ENCODE assay signal across 25 cellular contexts in genomic region chr9:126071076-126071750, GRCh38.
DNase-seq lines count a peak whose midpoint lies in the region; ATAC-seq and TF ChIP-seq lines count a peak whose summit lies in the region.
"Had no signal": no experiment of that assay in that cellular context is flagged by ENCODE, and none has a peak within 500 bp of the region (broad histone marks: within the 10 kb centered on the region; RNA-seq: fewer than 3 reads in every experiment).

No MANE protein-coding gene starts in this region.

- H3K14ac ChIP-seq in neuronal stem cell (ENCODE audit: low read length), result no peak overlapping the region

- no peak overlapping the region for H2BK15ac ChIP-seq in neuronal stem cell (ENCODE audit: low read length)

- H3K9ac ChIP-seq in endodermal cell (ENCODE audit: extremely low read depth, low read length, poor library complexity, severe bottlenecking), result no peak overlapping the region
- no peak overlapping the region for H3K9ac ChIP-seq in neuronal stem cell (ENCODE audit: low read depth, low read length, poor library complexity)
- H3K9ac ChIP-seq: BLaER1 treated with 17β-estradiol and CSF1 and Interleukin-3, amounts not matched to agents 10 nM and 100 nM had no signal

- H3K79me1 ChIP-seq in neuronal stem cell (ENCODE audit: low read depth, low read length), result no peaks in the 10 kb centered on the region

- no peak overlapping the region for H3K27ac ChIP-seq in endodermal cell (ENCODE audit: low read depth, low read length)
- H3K27ac ChIP-seq in neuronal stem cell (replicated peaks; ENCODE audit: low read length), result no peak overlapping the region
- no peak overlapping the region for H3K27ac ChIP-seq in left ventricle myocardium inferior (replicated peaks)
- no peak overlapping the region for H3K27ac ChIP-seq in caudate nucleus (ENCODE audit: low read depth, low read length)
- H3K27ac ChIP-seq: A549; BLaER1 treated with 17β-estradiol and CSF1 and Interleukin-3, amounts not matched to agents 10 nM and 100 nM had no signal

- DNase-seq in T-helper 17 cell (no peak), chondrocyte (ENCODE audit: low spot score) (peak; percentile 86), endodermal cell (peak; percentile 47), neuronal stem cell (ENCODE audit: low spot score) (no peak), left ventricle myocardium inferior (no peak), amniotic stem cell (lab: John Stamatoyannopoulos, UW) (no peak), G401 (ENCODE audit: low spot score) (no peak), caudate nucleus (lab: John Stamatoyannopoulos, UW) (no peak)
- DNase-seq: 8988T; AML-193; CD4-positive, alpha-beta memory T cell; CD4-positive, CD25-positive, alpha-beta regulatory T cell; CD8-positive, alpha-beta memory T cell; COR-L47; DMS 273 treated with DMSO at 0.1 percent for 48 hours; DMS153; DMS53; DMS79; DND-41; EL; GF-D8 had no signal

- no peak overlapping the region for H3K4ac ChIP-seq in neuronal stem cell (ENCODE audit: low read length)

- H3K9me3 ChIP-seq in T-helper 17 cell (ENCODE audit: control insufficient read depth, low read length, poor library complexity, severe bottlenecking), result no peaks in the 10 kb centered on the region
- H3K9me3 ChIP-seq in endodermal cell (ENCODE audit: control insufficient read depth, low read length), result no peaks in the 10 kb centered on the region
- peaks cover 0 to 3% of the 10 kb centered on the region in 2 donors for H3K9me3 ChIP-seq in neuronal stem cell (replicated peaks in 1 of 2; ENCODE audit: control insufficient read depth in 2 of 2, insufficient read depth in 1 of 2, low read depth in 1 of 2, low read length in 2 of 2)
- no peaks in the 10 kb centered on the region for H3K9me3 ChIP-seq in left ventricle myocardium inferior (replicated peaks)
- H3K9me3 ChIP-seq: BLaER1 treated with 17β-estradiol and CSF1 and Interleukin-3, amounts not matched to agents 10 nM and 100 nM had no signal

- H3K4me3 ChIP-seq in endodermal cell (ENCODE audit: low read length) (no peak overlapping the region), neuronal stem cell (ENCODE audit: low read length in 2 of 2) (no peak overlapping the region), left ventricle myocardium inferior (no peak overlapping the region)
- H3K4me3 ChIP-seq: A549; BLaER1 treated with 17β-estradiol and CSF1 and Interleukin-3, amounts not matched to agents 10 nM and 100 nM had no signal

- intact Hi-C loops in left ventricle myocardium inferior (cut with micrococcal nuclease), result no loop called here

- H3K27ac Mint-ChIP-seq in T-helper 17 cell, result no peak overlapping the region
- H3K27ac Mint-ChIP-seq in chondrocyte (ENCODE audit: unreplicated experiment), result no peak overlapping the region
- H3K27ac Mint-ChIP-seq in endodermal cell, result no peak overlapping the region
- H3K27ac Mint-ChIP-seq: B cell; CD4-positive, alpha-beta memory T cell; CD8-positive, alpha-beta memory T cell had no signal

- no peak overlapping the region for H2BK5ac ChIP-seq in neuronal stem cell (ENCODE audit: low read length)

- TF ChIP-seq CTCF in chondrocyte (IDR thresholded peaks at IDR 0.05) (no peak), endodermal cell (conservative IDR thresholded peaks at IDR 0.05) (no peak), left ventricle myocardium inferior (IDR thresholded peaks at IDR 0.05; ENCODE audit: borderline replicate concordance) (no peak)

- H4K91ac ChIP-seq in neuronal stem cell (ENCODE audit: low read depth, low read length, poor library complexity), result no peak overlapping the region

- ATAC-seq in T-helper 17 cell, result no peak
- ATAC-seq: A549 had no signal

- H3K36me3 ChIP-seq in endodermal cell (ENCODE audit: control insufficient read depth, insufficient read depth, low read length) (no peaks in the 10 kb centered on the region), neuronal stem cell (replicated peaks in 1 of 2; ENCODE audit: control insufficient read depth in 2 of 2, insufficient read depth in 2 of 2, low read length in 2 of 2) (no peaks in the 10 kb centered on the region), left ventricle myocardium inferior (no peaks in the 10 kb centered on the region)
- H3K36me3 ChIP-seq: BLaER1 treated with 17β-estradiol and CSF1 and Interleukin-3, amounts not matched to agents 10 nM and 100 nM had no signal

- H3K27me3 ChIP-seq in endodermal cell (ENCODE audit: control insufficient read depth, insufficient read depth, low read length, poor library complexity, severe bottlenecking), result no peaks in the 10 kb centered on the region
- H3K27me3 ChIP-seq in neuronal stem cell (ENCODE audit: control insufficient read depth in 3 of 3, insufficient read depth in 3 of 3, low read depth in 1 of 3, low read length in 3 of 3), result peaks cover 0 to 11% (median 0%) of the 10 kb centered on the region in 3 experiments
- peaks cover 70% of the 10 kb centered on the region for H3K27me3 ChIP-seq in left ventricle myocardium inferior (ENCODE audit: low read depth)
- H3K27me3 ChIP-seq: BLaER1 treated with 17β-estradiol and CSF1 and Interleukin-3, amounts not matched to agents 10 nM and 100 nM had no signal

- H3K4me1 ChIP-seq in endodermal cell (ENCODE audit: control insufficient read depth, insufficient read depth, low read length) (no peaks in the 10 kb centered on the region), neuronal stem cell (ENCODE audit: control insufficient read depth in 2 of 2, insufficient read depth in 1 of 2, low read depth in 1 of 2, low read length in 2 of 2) (peaks cover 0 to 4% of the 10 kb centered on the region in 2 donors), left ventricle myocardium inferior (no peaks in the 10 kb centered on the region)
- H3K4me1 ChIP-seq: A549 had no signal

- H3K36me3 Mint-ChIP-seq in T-helper 17 cell (ENCODE audit: low read depth) (peaks cover 2% of the 10 kb centered on the region), chondrocyte (ENCODE audit: low read depth) (no peaks in the 10 kb centered on the region), endodermal cell (ENCODE audit: low read depth) (no peaks in the 10 kb centered on the region)
- H3K36me3 Mint-ChIP-seq: CD14-positive monocyte; CD4-positive, alpha-beta memory T cell; CD4-positive, CD25-positive, alpha-beta regulatory T cell had no signal

- H3K27me3 Mint-ChIP-seq in T-helper 17 cell (peaks cover 67% of the 10 kb centered on the region), chondrocyte (ENCODE audit: low read depth) (peaks cover 21% of the 10 kb centered on the region), endodermal cell (ENCODE audit: insufficient read depth) (peaks cover 3% of the 10 kb centered on the region)

- no peaks in the 10 kb centered on the region for H3K9me3 Mint-ChIP-seq in chondrocyte (ENCODE audit: low read depth)
- H3K9me3 Mint-ChIP-seq in endodermal cell, result no peaks in the 10 kb centered on the region
- H3K9me3 Mint-ChIP-seq: CD8-positive, alpha-beta memory T cell had no signal

- H2AFZ ChIP-seq in neuronal stem cell (ENCODE audit: low read length), result no peak overlapping the region

- H3K4me3 Mint-ChIP-seq in T-helper 17 cell (peak overlapping the region; percentile 13), chondrocyte (ENCODE audit: unreplicated experiment) (no peak overlapping the region), endodermal cell (no peak overlapping the region)
- H3K4me3 Mint-ChIP-seq: B cell; CD14-positive monocyte; CD4-positive, alpha-beta memory T cell; CD4-positive, CD25-positive, alpha-beta regulatory T cell; CD8-positive, alpha-beta memory T cell had no signal

- H2BK12ac ChIP-seq in neuronal stem cell (ENCODE audit: low read length), result no peak overlapping the region

- WGBS in endodermal cell (ENCODE audit: insufficient coverage in 1 of 2, insufficient read length in 1 of 2), 2 experiments, result 87 to 93% methylated on average over 5 to 13 of the region's 13 CpGs
- no CpG with 5 or more reads among the region's 13 CpGs for WGBS in neuronal stem cell (ENCODE audit: extremely low coverage in 2 of 2, insufficient read length in 2 of 2, insufficient replicate concordance in 1 of 2), 2 donors

- H2BK120ac ChIP-seq in neuronal stem cell (ENCODE audit: low read depth, low read length), result no peak overlapping the region

- no peak overlapping the region for H3K23ac ChIP-seq in neuronal stem cell (ENCODE audit: low read depth, low read length, poor library complexity)

- peaks cover 8% of the 10 kb centered on the region for H3K4me1 Mint-ChIP-seq in T-helper 17 cell
- H3K4me1 Mint-ChIP-seq in chondrocyte (ENCODE audit: low read depth), result no peaks in the 10 kb centered on the region
- H3K4me1 Mint-ChIP-seq in endodermal cell, result peaks cover 28% of the 10 kb centered on the region
- H3K4me1 Mint-ChIP-seq: B cell; CD14-positive monocyte; CD4-positive, alpha-beta memory T cell; CD4-positive, CD25-positive, alpha-beta regulatory T cell; CD8-positive, alpha-beta memory T cell had no signal

- H2AK5ac ChIP-seq in neuronal stem cell (ENCODE audit: low read depth, low read length), result no peak overlapping the region

- no peak overlapping the region for H3K4me2 ChIP-seq in neuronal stem cell (ENCODE audit: insufficient read depth, low read length, poor library complexity, severe bottlenecking)
- H3K4me2 ChIP-seq: A549; BLaER1 treated with 17β-estradiol and CSF1 and Interleukin-3, amounts not matched to agents 10 nM and 100 nM had no signal

- in situ Hi-C loops in G401 (cut with HindIII; ENCODE audit: low sequenced_read_pairs), result no loop called here

- no peak overlapping the region for H4K8ac ChIP-seq in neuronal stem cell (ENCODE audit: low read depth, low read length)

- H3K18ac ChIP-seq in neuronal stem cell (ENCODE audit: low read length), result peak overlapping the region; percentile 27

Comparison
In these comparisons a context has a peak if more than half of its experiments do, and no peak if none do; other contexts are left out.
1. DNase-seq: peak in chondrocyte (single experiment) and endodermal cell (single experiment); none in T-helper 17 cell (0 of 3), neuronal stem cell (single experiment), left ventricle myocardium inferior (single experiment), amniotic stem cell (single experiment), G401 (single experiment) and caudate nucleus (0 of 61).